ENCODE assay signal across 2 cellular contexts in the genomic region with DNA sequence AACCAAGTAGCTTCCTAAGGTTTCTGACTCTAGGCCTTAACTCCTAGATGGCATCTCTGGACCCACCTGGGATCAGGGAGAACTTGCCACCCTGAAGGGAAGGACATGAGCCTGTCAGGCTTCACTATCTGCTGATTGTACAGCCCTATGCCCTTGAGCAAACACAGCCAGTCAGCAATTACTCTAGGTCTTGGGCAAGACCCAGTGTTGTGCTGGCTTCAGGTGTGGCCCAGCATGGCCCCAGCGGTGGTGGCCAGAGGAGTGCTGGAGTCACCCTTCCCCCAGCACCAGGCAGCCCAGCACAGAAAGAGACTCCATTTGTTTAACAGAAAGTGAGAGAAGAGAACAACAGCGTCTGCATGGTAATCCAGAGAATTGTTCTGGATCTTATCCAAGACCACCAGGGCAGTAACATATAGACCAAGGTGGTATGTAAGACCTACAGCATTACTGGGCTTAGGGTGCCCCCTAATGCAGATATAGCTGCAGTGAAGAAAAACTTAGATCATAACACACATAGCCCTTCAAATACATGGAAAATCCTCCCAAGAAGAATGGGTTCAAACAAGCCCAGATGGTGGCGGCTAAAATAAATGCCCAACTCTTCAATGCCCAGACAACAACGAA.
TF ChIP-seq lines count a peak whose summit lies in the region.

No MANE protein-coding gene starts in this region.

TF ChIP-seq in SK-N-SH, 30 proteins besides CTCF, POLR2A, EP300 and RAD21 (continued from another document):
- TF ChIP-seq MEF2A (IDR thresholded peaks at IDR 0.05; ENCODE audit: borderline replicate concordance, low read depth) (no peak), FOXJ3 (CRISPR knock-in tag; IDR thresholded peaks at IDR 0.05) (no peak), EZH2phosphoT487 (IDR thresholded peaks at IDR 0.05; ENCODE audit: borderline replicate concordance, low read depth) (no peak)
- TF ChIP-seq, protein P1, sequence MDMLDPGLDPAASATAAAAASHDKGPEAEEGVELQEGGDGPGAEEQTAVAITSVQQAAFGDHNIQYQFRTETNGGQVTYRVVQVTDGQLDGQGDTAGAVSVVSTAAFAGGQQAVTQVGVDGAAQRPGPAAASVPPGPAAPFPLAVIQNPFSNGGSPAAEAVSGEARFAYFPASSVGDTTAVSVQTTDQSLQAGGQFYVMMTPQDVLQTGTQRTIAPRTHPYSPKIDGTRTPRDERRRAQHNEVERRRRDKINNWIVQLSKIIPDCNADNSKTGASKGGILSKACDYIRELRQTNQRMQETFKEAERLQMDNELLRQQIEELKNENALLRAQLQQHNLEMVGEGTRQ (IDR thresholded peaks at IDR 0.05; ENCODE audit: borderline replicate concordance, low read depth, low read length), result no peak

TF ChIP-seq in SK-N-SH treated with all-trans-retinoic acid at 6 μM for 48 hours, 23 proteins besides CTCF, POLR2A, EP300 and RAD21 (continued from another document):
- no peak for TF ChIP-seq ARNTL (CRISPR knock-in tag; IDR thresholded peaks at IDR 0.05; ENCODE audit: borderline replicate concordance, low read depth)
- TF ChIP-seq ESRRG (CRISPR knock-in tag; IDR thresholded peaks at IDR 0.05), result no peak
- TF ChIP-seq RARB (CRISPR knock-in tag; IDR thresholded peaks at IDR 0.05), result no peak
- no peak for TF ChIP-seq TCF4 (CRISPR knock-in tag; IDR thresholded peaks at IDR 0.05; ENCODE audit: borderline replicate concordance)
- no peak for TF ChIP-seq ZNF565 (CRISPR knock-in tag; conservative IDR thresholded peaks at IDR 0.05; ENCODE audit: low read depth)
- TF ChIP-seq TOX (CRISPR knock-in tag; IDR thresholded peaks at IDR 0.05; ENCODE audit: borderline replicate concordance), result no peak
- no peak for TF ChIP-seq ZNF8 (CRISPR knock-in tag; IDR thresholded peaks at IDR 0.05)
- no peak for TF ChIP-seq PPARA (CRISPR knock-in tag; IDR thresholded peaks at IDR 0.05; ENCODE audit: borderline replicate concordance)
- TF ChIP-seq, protein P2, sequence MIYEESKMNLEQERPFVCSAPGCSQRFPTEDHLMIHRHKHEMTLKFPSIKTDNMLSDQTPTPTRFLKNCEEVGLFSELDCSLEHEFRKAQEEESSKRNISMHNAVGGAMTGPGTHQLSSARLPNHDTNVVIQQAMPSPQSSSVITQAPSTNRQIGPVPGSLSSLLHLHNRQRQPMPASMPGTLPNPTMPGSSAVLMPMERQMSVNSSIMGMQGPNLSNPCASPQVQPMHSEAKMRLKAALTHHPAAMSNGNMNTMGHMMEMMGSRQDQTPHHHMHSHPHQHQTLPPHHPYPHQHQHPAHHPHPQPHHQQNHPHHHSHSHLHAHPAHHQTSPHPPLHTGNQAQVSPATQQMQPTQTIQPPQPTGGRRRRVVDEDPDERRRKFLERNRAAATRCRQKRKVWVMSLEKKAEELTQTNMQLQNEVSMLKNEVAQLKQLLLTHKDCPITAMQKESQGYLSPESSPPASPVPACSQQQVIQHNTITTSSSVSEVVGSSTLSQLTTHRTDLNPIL (CRISPR knock-in tag; IDR thresholded peaks at IDR 0.05; ENCODE audit: low read depth), result no peak
- no peak for TF ChIP-seq ISL1 (CRISPR knock-in tag; IDR thresholded peaks at IDR 0.05)
- TF ChIP-seq, protein P3, sequence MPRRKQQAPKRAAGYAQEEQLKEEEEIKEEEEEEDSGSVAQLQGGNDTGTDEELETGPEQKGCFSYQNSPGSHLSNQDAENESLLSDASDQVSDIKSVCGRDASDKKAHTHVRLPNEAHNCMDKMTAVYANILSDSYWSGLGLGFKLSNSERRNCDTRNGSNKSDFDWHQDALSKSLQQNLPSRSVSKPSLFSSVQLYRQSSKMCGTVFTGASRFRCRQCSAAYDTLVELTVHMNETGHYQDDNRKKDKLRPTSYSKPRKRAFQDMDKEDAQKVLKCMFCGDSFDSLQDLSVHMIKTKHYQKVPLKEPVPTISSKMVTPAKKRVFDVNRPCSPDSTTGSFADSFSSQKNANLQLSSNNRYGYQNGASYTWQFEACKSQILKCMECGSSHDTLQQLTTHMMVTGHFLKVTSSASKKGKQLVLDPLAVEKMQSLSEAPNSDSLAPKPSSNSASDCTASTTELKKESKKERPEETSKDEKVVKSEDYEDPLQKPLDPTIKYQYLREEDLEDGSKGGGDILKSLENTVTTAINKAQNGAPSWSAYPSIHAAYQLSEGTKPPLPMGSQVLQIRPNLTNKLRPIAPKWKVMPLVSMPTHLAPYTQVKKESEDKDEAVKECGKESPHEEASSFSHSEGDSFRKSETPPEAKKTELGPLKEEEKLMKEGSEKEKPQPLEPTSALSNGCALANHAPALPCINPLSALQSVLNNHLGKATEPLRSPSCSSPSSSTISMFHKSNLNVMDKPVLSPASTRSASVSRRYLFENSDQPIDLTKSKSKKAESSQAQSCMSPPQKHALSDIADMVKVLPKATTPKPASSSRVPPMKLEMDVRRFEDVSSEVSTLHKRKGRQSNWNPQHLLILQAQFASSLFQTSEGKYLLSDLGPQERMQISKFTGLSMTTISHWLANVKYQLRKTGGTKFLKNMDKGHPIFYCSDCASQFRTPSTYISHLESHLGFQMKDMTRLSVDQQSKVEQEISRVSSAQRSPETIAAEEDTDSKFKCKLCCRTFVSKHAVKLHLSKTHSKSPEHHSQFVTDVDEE (CRISPR knock-in tag; IDR thresholded peaks at IDR 0.05), result no peak
- TF ChIP-seq BACH2 (CRISPR knock-in tag; IDR thresholded peaks at IDR 0.05; ENCODE audit: borderline replicate concordance), result no peak
- TF ChIP-seq ZNF70 (CRISPR knock-in tag; IDR thresholded peaks at IDR 0.05), result no peak
- TF ChIP-seq ZFP30 (CRISPR knock-in tag; IDR thresholded peaks at IDR 0.05), result no peak
- TF ChIP-seq, protein P4, sequence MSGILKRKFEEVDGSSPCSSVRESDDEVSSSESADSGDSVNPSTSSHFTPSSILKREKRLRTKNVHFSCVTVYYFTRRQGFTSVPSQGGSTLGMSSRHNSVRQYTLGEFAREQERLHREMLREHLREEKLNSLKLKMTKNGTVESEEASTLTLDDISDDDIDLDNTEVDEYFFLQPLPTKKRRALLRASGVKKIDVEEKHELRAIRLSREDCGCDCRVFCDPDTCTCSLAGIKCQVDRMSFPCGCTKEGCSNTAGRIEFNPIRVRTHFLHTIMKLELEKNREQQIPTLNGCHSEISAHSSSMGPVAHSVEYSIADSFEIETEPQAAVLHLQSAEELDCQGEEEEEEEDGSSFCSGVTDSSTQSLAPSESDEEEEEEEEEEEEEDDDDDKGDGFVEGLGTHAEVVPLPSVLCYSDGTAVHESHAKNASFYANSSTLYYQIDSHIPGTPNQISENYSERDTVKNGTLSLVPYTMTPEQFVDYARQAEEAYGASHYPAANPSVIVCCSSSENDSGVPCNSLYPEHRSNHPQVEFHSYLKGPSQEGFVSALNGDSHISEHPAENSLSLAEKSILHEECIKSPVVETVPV (CRISPR knock-in tag; IDR thresholded peaks at IDR 0.05), result no peak
TF ChIP-seq in SK-N-SH treated with all-trans-retinoic acid at 6 μM for 48 hours: peak in this region for 0.
